Comparison of ENCODE assay signal across 9 cellular contexts in the genomic region with DNA sequence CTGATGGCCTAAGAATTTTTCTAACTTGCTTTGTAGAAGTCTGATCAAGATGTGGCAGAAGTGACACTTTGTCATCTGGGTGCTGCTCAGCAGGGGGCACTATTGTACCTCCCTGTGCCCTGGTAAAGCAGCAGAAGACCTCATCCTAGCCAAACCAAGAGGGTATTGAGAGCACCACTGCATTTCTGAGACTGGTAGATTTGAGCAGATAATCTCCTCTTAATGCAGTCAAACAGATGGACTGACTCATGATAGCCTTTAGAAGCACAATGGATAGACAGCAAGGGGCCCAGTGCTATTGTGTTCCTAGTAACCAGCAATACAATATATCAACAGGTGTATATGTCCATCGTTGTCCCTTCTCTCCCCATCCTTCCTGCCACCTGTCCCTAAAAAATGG. TPM values are rescaled to one million over a fixed set of nuclear protein-coding genes. Genes with fewer than 3 reads are reported as not detected.
DNase-seq lines count a peak whose midpoint lies in the region; ATAC-seq, FAIRE-seq and TF ChIP-seq lines count a peak whose summit lies in the region.
"Had no signal": no experiment of that assay in that cellular context is flagged by ENCODE, and none has a peak within 500 bp of the region (broad histone marks: within the 10 kb centered on the region; RNA-seq: fewer than 3 reads in every experiment).

No MANE protein-coding gene starts in this region.

- no peak for ATAC-seq in effector memory CD8-positive, alpha-beta T cell (replicated peaks)
- no peak for ATAC-seq in HG03095 (IDR thresholded peaks at IDR 0.05; ENCODE audit: unreplicated experiment)

- peaks cover 24% of the 10 kb centered on the region for H3K4me1 Mint-ChIP-seq in activated CD4-positive, alpha-beta T cell treated with anti-CD3 and anti-CD28 coated beads, Interleukin-2, amount 10 ng/mL, durations not matched to agents 24 days and 14 days
- H3K4me1 Mint-ChIP-seq in effector memory CD8-positive, alpha-beta T cell (ENCODE audit: low read depth in 2 of 2), result peaks cover 16 to 22% of the 10 kb centered on the region in 2 donors

- peaks cover 12% of the 10 kb centered on the region for H3K27me3 Mint-ChIP-seq in activated CD4-positive, alpha-beta T cell treated with anti-CD3 and anti-CD28 coated beads, Interleukin-2, amount 10 ng/mL, durations not matched to agents 24 days and 14 days
- peaks cover 7 to 12% of the 10 kb centered on the region in 2 donors for H3K27me3 Mint-ChIP-seq in effector memory CD8-positive, alpha-beta T cell

- DNase-seq in A673 (ENCODE audit: low spot score) (peak; percentile 70), GM18507 (ENCODE audit: extremely low spot score, insufficient read length, low read depth) (peak; percentile 22), NCI-H510A (lab: John Stamatoyannopoulos, UW) (peak; percentile 64), OCI-M2 (lab: John Stamatoyannopoulos, UW; ENCODE audit: unreplicated experiment) (no peak)
- DNase-seq in activated CD4-positive, alpha-beta T cell treated with anti-CD3 and anti-CD28 coated beads, Interleukin-2, amount 10 ng/mL, durations not matched to agents 24 days and 14 days, result peak; percentile 90
- DNase-seq in effector memory CD8-positive, alpha-beta T cell, result peak; percentile 50 to 53 (median 51)

- H3K27me3 ChIP-seq in A673 (replicated peaks; ENCODE audit: insufficient read depth, low read depth, low read length, poor library complexity) (no peaks in the 10 kb centered on the region), neutrophil (no peaks in the 10 kb centered on the region)

- peak; percentile 70 for FAIRE-seq in GM18507 (lab: Jason Lieb, UNC)

- H3K27ac ChIP-seq in A673 (ENCODE audit: low read depth, low read length, poor library complexity, severe bottlenecking) (no peak overlapping the region), neutrophil (peak overlapping the region; percentile 2)

- no peak overlapping the region for H3K27ac Mint-ChIP-seq in activated CD4-positive, alpha-beta T cell treated with anti-CD3 and anti-CD28 coated beads, Interleukin-2, amount 10 ng/mL, durations not matched to agents 24 days and 14 days
- H3K27ac Mint-ChIP-seq in effector memory CD8-positive, alpha-beta T cell, result no peak overlapping the region

- H3K36me3 ChIP-seq in A673 (ENCODE audit: insufficient read depth, low read length, poor library complexity, severe bottlenecking), result no peaks in the 10 kb centered on the region
- H3K36me3 ChIP-seq in neutrophil, result no peaks in the 10 kb centered on the region

- no TSS peak for BruUV-seq in A673 (replicated peaks; lab: Mats Ljungman, UMichigan)

- peaks cover 17% of the 10 kb centered on the region for H3K36me3 Mint-ChIP-seq in activated CD4-positive, alpha-beta T cell treated with anti-CD3 and anti-CD28 coated beads, Interleukin-2, amount 10 ng/mL, durations not matched to agents 24 days and 14 days (ENCODE audit: low read depth)
- H3K36me3 Mint-ChIP-seq in effector memory CD8-positive, alpha-beta T cell (ENCODE audit: insufficient read depth), result peaks cover 18% of the 10 kb centered on the region

- H3K9me3 Mint-ChIP-seq in activated CD4-positive, alpha-beta T cell treated with anti-CD3 and anti-CD28 coated beads, Interleukin-2, amount 10 ng/mL, durations not matched to agents 24 days and 14 days, result no peaks in the 10 kb centered on the region
- H3K9me3 Mint-ChIP-seq in effector memory CD8-positive, alpha-beta T cell, result no peaks in the 10 kb centered on the region

- POLR2A ChIA-PET in A673 (lab: Charles Lee; ENCODE audit: low non-redundant PET), result no interaction called here

- no peak overlapping the region for H3K4me3 ChIP-seq in A673 (ENCODE audit: low read depth, low read length, poor library complexity, severe bottlenecking)
- no peak overlapping the region for H3K4me3 ChIP-seq in neutrophil (ENCODE audit: low read depth in 1 of 2, low read length in 1 of 2)

- H3K4me1 ChIP-seq in A673 (ENCODE audit: insufficient read depth, low read length, poor library complexity, severe bottlenecking) (peaks cover 5% of the 10 kb centered on the region), neutrophil (ENCODE audit: control insufficient read depth in 1 of 2, insufficient read depth in 1 of 2, low read depth in 1 of 2, low read length in 1 of 2) (peaks cover 16 to 19% of the 10 kb centered on the region in 2 experiments)

- intact Hi-C loops in A673 (cut with micrococcal nuclease; ENCODE audit: unreplicated experiment), result no loop called here
- intact Hi-C loops in activated CD4-positive, alpha-beta T cell treated with anti-CD3 and anti-CD28 coated beads, Interleukin-2, amount 10 ng/mL, durations not matched to agents 24 days and 14 days (cut with micrococcal nuclease), result loop anchor here (1.0 to 2.0 kb wide), 3 partner anchors 21 to 149 kb away; a partner anchor contains a TSS

- H3K9me3 ChIP-seq in A673 (ENCODE audit: low read depth, low read length, poor library complexity, severe bottlenecking), result no peaks in the 10 kb centered on the region
- H3K9me3 ChIP-seq in neutrophil, result no peaks in the 10 kb centered on the region

- TF ChIP-seq CTCF in A673 (conservative IDR thresholded peaks at IDR 0.05; ENCODE audit: low read depth, low read length) (peak; percentile 58), neutrophil (IDR thresholded peaks at IDR 0.05) (peak; percentile 73)

- no peak overlapping the region for H3K4me3 Mint-ChIP-seq in activated CD4-positive, alpha-beta T cell treated with anti-CD3 and anti-CD28 coated beads, Interleukin-2, amount 10 ng/mL, durations not matched to agents 24 days and 14 days
- H3K4me3 Mint-ChIP-seq in effector memory CD8-positive, alpha-beta T cell, result no peak overlapping the region

- CTCF ChIA-PET in A673 (lab: Charles Lee), result no interaction called here

RNA-seq across cellular contexts. Expression of a gene that starts 5.7 kb away (rescaled TPM):
- total RNA-seq in A673 (2021), result 661 and 746 TPM in 2 replicates
- total RNA-seq in activated CD4-positive, alpha-beta T cell treated with anti-CD3 and anti-CD28 coated beads, Interleukin-2, amount 10 ng/mL, durations not matched to agents 24 days and 14 days, result 633 and 635 TPM in 2 replicates

RNA-seq across cellular contexts. Expression of a gene that starts 20.0 kb away (rescaled TPM):
- not detected in 2 replicates for total RNA-seq in A673 (2021)
- total RNA-seq in activated CD4-positive, alpha-beta T cell treated with anti-CD3 and anti-CD28 coated beads, Interleukin-2, amount 10 ng/mL, durations not matched to agents 24 days and 14 days, result not detected in 2 replicates
- total RNA-seq: mononuclear cell had no signal

RNA-seq across cellular contexts. Expression of a gene that starts 31.3 kb away (rescaled TPM):
- total RNA-seq in A673 (2021), result 0.04 and 0.09 TPM in 2 replicates
- total RNA-seq in activated CD4-positive, alpha-beta T cell treated with anti-CD3 and anti-CD28 coated beads, Interleukin-2, amount 10 ng/mL, durations not matched to agents 24 days and 14 days, result 0.02 TPM in 1 of 2 replicates, not detected in the other

RNA-seq across cellular contexts. Expression of a gene that starts 34.6 kb away (rescaled TPM):
- 249 and 269 TPM in 2 replicates for total RNA-seq in A673 (2021)
- 277 and 281 TPM in 2 replicates for total RNA-seq in activated CD4-positive, alpha-beta T cell treated with anti-CD3 and anti-CD28 coated beads, Interleukin-2, amount 10 ng/mL, durations not matched to agents 24 days and 14 days
